17 cellular contexts compared by ENCODE assay signal in the genomic region with DNA sequence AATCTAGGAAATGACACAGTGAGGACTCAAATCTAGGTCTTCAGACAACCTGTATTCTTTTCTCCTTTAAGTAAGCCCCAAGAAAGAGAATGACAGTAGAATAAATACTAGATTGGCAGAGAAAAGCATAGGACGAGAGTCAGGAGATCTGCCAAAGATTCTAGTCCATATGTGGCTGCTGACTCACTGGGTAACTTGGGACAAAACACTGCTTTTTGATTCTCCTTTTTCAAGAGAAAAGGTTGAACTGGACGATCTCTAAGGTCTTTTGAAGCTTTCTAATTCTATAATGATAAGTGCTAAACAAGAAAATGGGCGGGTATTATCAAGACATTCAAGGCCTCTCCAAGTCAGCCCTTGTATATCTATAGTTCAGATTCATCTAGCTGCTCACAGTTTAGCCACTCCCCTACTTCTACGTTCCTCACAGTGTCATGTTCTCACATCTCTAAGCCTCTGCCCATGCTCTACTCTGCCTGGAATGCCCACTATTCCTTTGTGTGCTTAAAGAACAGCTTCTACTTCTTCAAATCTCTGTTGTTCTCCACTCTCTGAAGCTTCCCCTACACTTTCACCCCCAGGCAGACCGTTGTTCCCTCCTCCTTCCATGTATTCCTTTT. TPM values are rescaled to one million over a fixed set of nuclear protein-coding genes. Genes with fewer than 3 reads are reported as not detected.
A peak's percentile ranks its signal among the peaks of the same experiment; 100 is the strongest.
DNase-seq lines count a peak whose midpoint lies in the region; ATAC-seq, FAIRE-seq and TF ChIP-seq lines count a peak whose summit lies in the region.
"Had no signal": no experiment of that assay in that cellular context is flagged by ENCODE, and none has a peak within 500 bp of the region (broad histone marks: within the 10 kb centered on the region; RNA-seq: fewer than 3 reads in every experiment).

No MANE protein-coding gene starts in this region.

- H3K4me3 ChIP-seq in cardiac muscle cell (no peak overlapping the region), astrocyte of the spinal cord (ENCODE audit: low read depth, low read length) (no peak overlapping the region)
- H3K4me3 ChIP-seq: A549, left ventricle myocardium inferior, suprapubic skin had no signal

- intact Hi-C loops in left ventricle myocardium superior (cut with micrococcal nuclease): no loop called here

- DNase-seq in cardiac muscle cell (ENCODE audit: low read depth in 1 of 2, low spot score in 1 of 2): peak; percentile 27 to 60
- no peak for DNase-seq in left ventricle myocardium superior
- peak; percentile 76 for DNase-seq in astrocyte of the spinal cord (ENCODE audit: low read depth, low spot score)
- peak; percentile 35 for DNase-seq in fibroblast of the conjunctiva (ENCODE audit: low read depth)
- no peak for DNase-seq in D721Med (ENCODE audit: insufficient read length, low spot score)
- DNase-seq in ACHN: no peak
- DNase-seq in NCI-H2029 (lab: John Stamatoyannopoulos, UW): no peak
- no peak for DNase-seq in omental fat pad (ENCODE audit: low spot score)
- DNase-seq: COR-L47; left ventricle myocardium inferior; naive thymus-derived CD4-positive, alpha-beta T cell; NCI-H1436; NCI-H524 treated with DMSO at 0.1 percent for 48 hours had no signal

- TF ChIP-seq CTCF in cardiac muscle cell (IDR thresholded peaks at IDR 0.05; ENCODE audit: low read depth, low read length) (no peak), astrocyte of the spinal cord (IDR thresholded peaks at IDR 0.05; ENCODE audit: low read depth, low read length) (no peak), D721Med (IDR thresholded peaks at IDR 0.05; ENCODE audit: insufficient read depth, missing control alignments) (no peak), omental fat pad (IDR thresholded peaks at IDR 0.05) (no peak)

- no peak overlapping the region for H3K27ac ChIP-seq in cardiac muscle cell
- H3K27ac ChIP-seq: A549, left ventricle myocardium inferior, suprapubic skin had no signal

- no peaks in the 10 kb centered on the region for H3K36me3 ChIP-seq in cardiac muscle cell
- H3K36me3 ChIP-seq: left ventricle myocardium inferior, suprapubic skin had no signal

- FAIRE-seq in D721Med (lab: Jason Lieb, UNC): no peak
- FAIRE-seq: GM18507 had no signal

- H3K9me3 ChIP-seq in cardiac muscle cell (ENCODE audit: low read depth): no peaks in the 10 kb centered on the region
- H3K9me3 ChIP-seq: A549, left ventricle myocardium inferior, suprapubic skin had no signal

- no peaks in the 10 kb centered on the region for H3K27me3 ChIP-seq in cardiac muscle cell
- H3K27me3 ChIP-seq: suprapubic skin had no signal

- peaks cover 28% of the 10 kb centered on the region for H3K4me1 ChIP-seq in cardiac muscle cell (ENCODE audit: low read depth)
- H3K4me1 ChIP-seq: A549, suprapubic skin had no signal

- ATAC-seq in left ventricle myocardium superior: no peak
- no peak for ATAC-seq in omental fat pad (ENCODE audit: low FRiP score)
- ATAC-seq: A549; naive thymus-derived CD4-positive, alpha-beta T cell; WTC11 had no signal

- in situ Hi-C loops in astrocyte of the spinal cord (cut with HindIII; ENCODE audit: low sequenced_read_pairs): loop anchor here (10.0 kb wide), 1 partner anchor 166 kb away; a partner anchor contains a TSS
- in situ Hi-C loops in ACHN (cut with HindIII; ENCODE audit: low pct_ligation_motif_present, low pct_unique_long_range_greater_than_20kb, low sequenced_read_pairs): no loop called here

RNA-seq across cellular contexts. Expression of a gene that starts 53.0 kb away (rescaled TPM):
- 10.4 and 18.7 TPM in 2 replicates for total RNA-seq in cardiac muscle cell
- 9.3 and 14.8 TPM in 2 replicates for polyA plus RNA-seq in cardiac muscle cell
- total RNA-seq in left ventricle myocardium superior: 1.8 TPM
- 10 to 100 TPM in 1 of 4 donors, 1 to 10 TPM in 3; 5.0 to 21.6 (median 9.0) TPM for total RNA-seq in omental fat pad

Comparison
In these comparisons a context has a peak if more than half of its experiments do, and no peak if none do; other contexts are left out.
1. DNase-seq: peak in cardiac muscle cell (2 of 2), astrocyte of the spinal cord (single experiment) and fibroblast of the conjunctiva (single experiment); none in left ventricle myocardium superior (single experiment), D721Med (single experiment), ACHN (single experiment), NCI-H2029 (single experiment) and omental fat pad (single experiment).